Comparison of ENCODE assay signal across 1 cellular context in the genomic region with DNA sequence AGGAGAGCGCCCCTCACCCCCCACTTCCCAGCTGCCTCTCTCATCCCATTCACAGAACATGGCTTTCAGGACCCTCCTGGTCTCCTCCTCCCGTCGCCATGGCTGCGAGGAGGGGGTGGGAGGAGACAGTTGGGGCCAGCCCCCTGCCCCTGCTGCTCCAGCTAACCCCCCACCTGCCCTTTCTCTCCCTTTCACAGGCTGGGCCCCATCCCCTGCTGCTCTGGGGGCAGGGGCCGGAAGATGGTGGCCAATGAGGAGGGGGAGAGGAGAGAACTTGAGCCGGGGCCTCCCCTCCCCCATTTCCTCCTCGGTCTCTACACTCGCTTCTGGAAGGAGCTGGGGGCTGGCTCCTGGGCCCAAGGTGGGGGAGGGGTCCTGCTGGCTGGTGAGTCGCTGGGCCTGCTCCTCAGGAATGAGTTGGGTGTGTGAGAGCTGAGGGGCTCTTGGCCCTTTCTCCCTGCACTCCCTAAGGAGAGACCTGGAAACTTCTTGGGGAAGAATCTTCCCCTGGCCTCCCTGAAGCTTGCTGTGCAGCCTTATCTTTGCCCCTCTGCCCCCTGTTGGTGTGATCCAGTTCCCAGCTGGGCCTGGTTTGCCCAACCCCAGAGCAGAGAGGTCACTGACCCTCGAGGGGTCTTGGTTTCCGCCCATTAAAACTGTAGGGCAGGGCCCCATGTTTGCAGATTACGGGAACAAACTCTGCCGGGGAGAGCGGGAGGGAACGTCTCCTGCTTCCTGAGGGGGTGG.
TF ChIP-seq lines count a peak whose summit lies in the region.

No MANE protein-coding gene starts in this region.

TF ChIP-seq in HepG2, 621 proteins besides CTCF, POLR2A, EP300 and RAD21 (continued from another document and continues in another):
- 0 out of 2 replicates have a peak, but pooled peaks have one; percentile 36 for TF ChIP-seq GFI1 (CRISPR knock-in tag; IDR thresholded peaks at IDR 0.05; ENCODE audit: borderline replicate concordance)
- TF ChIP-seq KDM5B (CRISPR knock-in tag; IDR thresholded peaks at IDR 0.05; ENCODE audit: borderline replicate concordance) = peak; percentile 55
- TF ChIP-seq, protein P1, sequence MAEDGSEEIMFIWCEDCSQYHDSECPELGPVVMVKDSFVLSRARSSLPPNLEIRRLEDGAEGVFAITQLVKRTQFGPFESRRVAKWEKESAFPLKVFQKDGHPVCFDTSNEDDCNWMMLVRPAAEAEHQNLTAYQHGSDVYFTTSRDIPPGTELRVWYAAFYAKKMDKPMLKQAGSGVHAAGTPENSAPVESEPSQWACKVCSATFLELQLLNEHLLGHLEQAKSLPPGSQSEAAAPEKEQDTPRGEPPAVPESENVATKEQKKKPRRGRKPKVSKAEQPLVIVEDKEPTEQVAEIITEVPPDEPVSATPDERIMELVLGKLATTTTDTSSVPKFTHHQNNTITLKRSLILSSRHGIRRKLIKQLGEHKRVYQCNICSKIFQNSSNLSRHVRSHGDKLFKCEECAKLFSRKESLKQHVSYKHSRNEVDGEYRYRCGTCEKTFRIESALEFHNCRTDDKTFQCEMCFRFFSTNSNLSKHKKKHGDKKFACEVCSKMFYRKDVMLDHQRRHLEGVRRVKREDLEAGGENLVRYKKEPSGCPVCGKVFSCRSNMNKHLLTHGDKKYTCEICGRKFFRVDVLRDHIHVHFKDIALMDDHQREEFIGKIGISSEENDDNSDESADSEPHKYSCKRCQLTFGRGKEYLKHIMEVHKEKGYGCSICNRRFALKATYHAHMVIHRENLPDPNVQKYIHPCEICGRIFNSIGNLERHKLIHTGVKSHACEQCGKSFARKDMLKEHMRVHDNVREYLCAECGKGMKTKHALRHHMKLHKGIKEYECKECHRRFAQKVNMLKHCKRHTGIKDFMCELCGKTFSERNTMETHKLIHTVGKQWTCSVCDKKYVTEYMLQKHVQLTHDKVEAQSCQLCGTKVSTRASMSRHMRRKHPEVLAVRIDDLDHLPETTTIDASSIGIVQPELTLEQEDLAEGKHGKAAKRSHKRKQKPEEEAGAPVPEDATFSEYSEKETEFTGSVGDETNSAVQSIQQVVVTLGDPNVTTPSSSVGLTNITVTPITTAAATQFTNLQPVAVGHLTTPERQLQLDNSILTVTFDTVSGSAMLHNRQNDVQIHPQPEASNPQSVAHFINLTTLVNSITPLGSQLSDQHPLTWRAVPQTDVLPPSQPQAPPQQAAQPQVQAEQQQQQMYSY (CRISPR knock-in tag; IDR thresholded peaks at IDR 0.05) = no peak
- TF ChIP-seq ZNF20 (CRISPR knock-in tag; IDR thresholded peaks at IDR 0.05) = 0 out of 2 replicates have a peak, but pooled peaks have one; percentile 37
- peak; percentile 64 for TF ChIP-seq HNF4A (CRISPR knock-in tag; IDR thresholded peaks at IDR 0.05)
- no peak; the same call in 1 of the 2 replicates for TF ChIP-seq ZFP41 (CRISPR knock-in tag; IDR thresholded peaks at IDR 0.05; ENCODE audit: borderline replicate concordance)
- TF ChIP-seq ZBTB7A (CRISPR knock-in tag; IDR thresholded peaks at IDR 0.05) = 0 out of 2 replicates have a peak, but pooled peaks have one; percentile 26
- TF ChIP-seq ZNF329 (CRISPR knock-in tag; IDR thresholded peaks at IDR 0.05; ENCODE audit: low read depth) = 0 out of 2 replicates have a peak, but pooled peaks have one; percentile 49
- TF ChIP-seq ZNF644 (CRISPR knock-in tag; IDR thresholded peaks at IDR 0.05; ENCODE audit: low read depth) = peak; percentile 62; the same call in 1 of the 2 replicates
- peak; percentile 90 for TF ChIP-seq RXRB (CRISPR knock-in tag; IDR thresholded peaks at IDR 0.05; ENCODE audit: borderline replicate concordance)
- peak; percentile 57 for TF ChIP-seq ZMYM3 (CRISPR knock-in tag; IDR thresholded peaks at IDR 0.05)
- TF ChIP-seq, protein P2, sequence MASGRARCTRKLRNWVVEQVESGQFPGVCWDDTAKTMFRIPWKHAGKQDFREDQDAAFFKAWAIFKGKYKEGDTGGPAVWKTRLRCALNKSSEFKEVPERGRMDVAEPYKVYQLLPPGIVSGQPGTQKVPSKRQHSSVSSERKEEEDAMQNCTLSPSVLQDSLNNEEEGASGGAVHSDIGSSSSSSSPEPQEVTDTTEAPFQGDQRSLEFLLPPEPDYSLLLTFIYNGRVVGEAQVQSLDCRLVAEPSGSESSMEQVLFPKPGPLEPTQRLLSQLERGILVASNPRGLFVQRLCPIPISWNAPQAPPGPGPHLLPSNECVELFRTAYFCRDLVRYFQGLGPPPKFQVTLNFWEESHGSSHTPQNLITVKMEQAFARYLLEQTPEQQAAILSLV (CRISPR knock-in tag; IDR thresholded peaks at IDR 0.05; ENCODE audit: borderline replicate concordance) = no peak; the same call in 1 of the 2 replicates
- no peak for TF ChIP-seq ETV6 (CRISPR knock-in tag; conservative IDR thresholded peaks at IDR 0.05)
- TF ChIP-seq MLX (CRISPR knock-in tag; IDR thresholded peaks at IDR 0.05) = 0 out of 2 replicates have a peak, but pooled peaks have one; percentile 19
- TF ChIP-seq PLSCR1 (CRISPR knock-in tag; IDR thresholded peaks at IDR 0.05; ENCODE audit: borderline replicate concordance) = no peak
- no peak for TF ChIP-seq TAF15 (IDR thresholded peaks at IDR 0.05; ENCODE audit: low read depth, low read length, poor library complexity, severe bottlenecking)
- TF ChIP-seq BCL6 (CRISPR knock-in tag; IDR thresholded peaks at IDR 0.05) = 0 out of 2 replicates have a peak, but pooled peaks have one; percentile 24
- no peak for TF ChIP-seq SMARCC2 (IDR thresholded peaks at IDR 0.05)
- peak; percentile 50 for TF ChIP-seq NR2C2 (CRISPR knock-in tag; IDR thresholded peaks at IDR 0.05; ENCODE audit: borderline replicate concordance)
- TF ChIP-seq EED (CRISPR knock-in tag; IDR thresholded peaks at IDR 0.05) = peak; percentile 62; the same call in 1 of the 2 replicates
- TF ChIP-seq, protein P3, sequence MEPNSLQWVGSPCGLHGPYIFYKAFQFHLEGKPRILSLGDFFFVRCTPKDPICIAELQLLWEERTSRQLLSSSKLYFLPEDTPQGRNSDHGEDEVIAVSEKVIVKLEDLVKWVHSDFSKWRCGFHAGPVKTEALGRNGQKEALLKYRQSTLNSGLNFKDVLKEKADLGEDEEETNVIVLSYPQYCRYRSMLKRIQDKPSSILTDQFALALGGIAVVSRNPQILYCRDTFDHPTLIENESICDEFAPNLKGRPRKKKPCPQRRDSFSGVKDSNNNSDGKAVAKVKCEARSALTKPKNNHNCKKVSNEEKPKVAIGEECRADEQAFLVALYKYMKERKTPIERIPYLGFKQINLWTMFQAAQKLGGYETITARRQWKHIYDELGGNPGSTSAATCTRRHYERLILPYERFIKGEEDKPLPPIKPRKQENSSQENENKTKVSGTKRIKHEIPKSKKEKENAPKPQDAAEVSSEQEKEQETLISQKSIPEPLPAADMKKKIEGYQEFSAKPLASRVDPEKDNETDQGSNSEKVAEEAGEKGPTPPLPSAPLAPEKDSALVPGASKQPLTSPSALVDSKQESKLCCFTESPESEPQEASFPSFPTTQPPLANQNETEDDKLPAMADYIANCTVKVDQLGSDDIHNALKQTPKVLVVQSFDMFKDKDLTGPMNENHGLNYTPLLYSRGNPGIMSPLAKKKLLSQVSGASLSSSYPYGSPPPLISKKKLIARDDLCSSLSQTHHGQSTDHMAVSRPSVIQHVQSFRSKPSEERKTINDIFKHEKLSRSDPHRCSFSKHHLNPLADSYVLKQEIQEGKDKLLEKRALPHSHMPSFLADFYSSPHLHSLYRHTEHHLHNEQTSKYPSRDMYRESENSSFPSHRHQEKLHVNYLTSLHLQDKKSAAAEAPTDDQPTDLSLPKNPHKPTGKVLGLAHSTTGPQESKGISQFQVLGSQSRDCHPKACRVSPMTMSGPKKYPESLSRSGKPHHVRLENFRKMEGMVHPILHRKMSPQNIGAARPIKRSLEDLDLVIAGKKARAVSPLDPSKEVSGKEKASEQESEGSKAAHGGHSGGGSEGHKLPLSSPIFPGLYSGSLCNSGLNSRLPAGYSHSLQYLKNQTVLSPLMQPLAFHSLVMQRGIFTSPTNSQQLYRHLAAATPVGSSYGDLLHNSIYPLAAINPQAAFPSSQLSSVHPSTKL (CRISPR knock-in tag; IDR thresholded peaks at IDR 0.05) = peak; percentile 56; the same call in 1 of the 2 replicates
- TF ChIP-seq JDP2 (CRISPR knock-in tag; IDR thresholded peaks at IDR 0.05; ENCODE audit: borderline replicate concordance) = no peak
- TF ChIP-seq MAZ (IDR thresholded peaks at IDR 0.05; ENCODE audit: borderline replicate concordance, low read depth, low read length) = no peak
- TF ChIP-seq MAZ (CRISPR knock-in tag; IDR thresholded peaks at IDR 0.05; ENCODE audit: low read depth) = peak; percentile 79; the same call in 1 of the 2 replicates
- TF ChIP-seq MAX (IDR thresholded peaks at IDR 0.05) = 0 out of 2 replicates have a peak, but pooled peaks have one; percentile 26
- TF ChIP-seq ZNF775 (CRISPR knock-in tag; IDR thresholded peaks at IDR 0.05; ENCODE audit: borderline replicate concordance) = 0 out of 2 replicates have a peak, but pooled peaks have one; percentile 30
- TF ChIP-seq ZNF609 (CRISPR knock-in tag; IDR thresholded peaks at IDR 0.05; ENCODE audit: borderline replicate concordance) = peak; percentile 58; the same call in 1 of the 2 replicates
- peak; percentile 97 for TF ChIP-seq ZBTB7B (CRISPR knock-in tag; IDR thresholded peaks at IDR 0.05)
- no peak for TF ChIP-seq GLI4 (CRISPR knock-in tag; IDR thresholded peaks at IDR 0.05; ENCODE audit: borderline replicate concordance)
- TF ChIP-seq ONECUT2 (CRISPR knock-in tag; IDR thresholded peaks at IDR 0.05) = no peak
- TF ChIP-seq, protein P4, sequence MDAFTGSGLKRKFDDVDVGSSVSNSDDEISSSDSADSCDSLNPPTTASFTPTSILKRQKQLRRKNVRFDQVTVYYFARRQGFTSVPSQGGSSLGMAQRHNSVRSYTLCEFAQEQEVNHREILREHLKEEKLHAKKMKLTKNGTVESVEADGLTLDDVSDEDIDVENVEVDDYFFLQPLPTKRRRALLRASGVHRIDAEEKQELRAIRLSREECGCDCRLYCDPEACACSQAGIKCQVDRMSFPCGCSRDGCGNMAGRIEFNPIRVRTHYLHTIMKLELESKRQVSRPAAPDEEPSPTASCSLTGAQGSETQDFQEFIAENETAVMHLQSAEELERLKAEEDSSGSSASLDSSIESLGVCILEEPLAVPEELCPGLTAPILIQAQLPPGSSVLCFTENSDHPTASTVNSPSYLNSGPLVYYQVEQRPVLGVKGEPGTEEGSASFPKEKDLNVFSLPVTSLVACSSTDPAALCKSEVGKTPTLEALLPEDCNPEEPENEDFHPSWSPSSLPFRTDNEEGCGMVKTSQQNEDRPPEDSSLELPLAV (CRISPR knock-in tag; conservative IDR thresholded peaks at IDR 0.05; ENCODE audit: low read depth) = no peak
- TF ChIP-seq TBX2 (CRISPR knock-in tag; IDR thresholded peaks at IDR 0.05; ENCODE audit: borderline replicate concordance) = peak; percentile 68
- no peak for TF ChIP-seq EEA1 (CRISPR knock-in tag; IDR thresholded peaks at IDR 0.05; ENCODE audit: borderline replicate concordance)
- no peak for TF ChIP-seq RNF219 (CRISPR knock-in tag; IDR thresholded peaks at IDR 0.05)
